In genomic region chr15:77083381-77084160, GRCh38 we compare ENCODE assay signal across 8 cellular contexts. TPM values are rescaled to one million over a fixed set of nuclear protein-coding genes. Genes with fewer than 3 reads are reported as not detected.
DNase-seq lines count a peak whose midpoint lies in the region; ATAC-seq and TF ChIP-seq lines count a peak whose summit lies in the region.

No MANE protein-coding gene starts in this region.

- intact Hi-C loops in prostate gland (cut with DNase I): no loop called here
- intact Hi-C loops in aorta (cut with DNase I): loop anchor here in 1 of 2 donors (10.0 kb wide), 1 partner anchor 61 kb away; no protein-coding TSS in a partner anchor

- CTCF ChIA-PET in AG04450 (lab: Charles Lee): interaction anchor here (2.1 kb wide), 1 partner anchor 459 kb away, joined by 6 read pairs; no protein-coding TSS in a partner anchor

- peak overlapping the region; percentile 59 for H3K9ac ChIP-seq in Karpas-422 (ENCODE audit: low read length)
- peak overlapping the region; percentile 35 for H3K9ac ChIP-seq in adipocyte (ENCODE audit: low read length)

- H3K9me3 ChIP-seq in AG04450 (ENCODE audit: control insufficient read depth, insufficient read depth, low read length): no peaks in the 10 kb centered on the region
- no peaks in the 10 kb centered on the region for H3K9me3 ChIP-seq in Karpas-422 (ENCODE audit: low read length)
- H3K9me3 ChIP-seq in adipocyte (ENCODE audit: control insufficient read depth, low read length): no peaks in the 10 kb centered on the region
- H3K9me3 ChIP-seq in right atrium auricular region: no peaks in the 10 kb centered on the region
- no peaks in the 10 kb centered on the region for H3K9me3 ChIP-seq in prostate gland
- no peaks in the 10 kb centered on the region for H3K9me3 ChIP-seq in aorta (ENCODE audit: control insufficient read depth, low read length)

- POLR2A ChIA-PET in AG04450 (lab: Yijun Ruan, JAX): no interaction called here

- H3K27ac ChIP-seq in AG04450 (ENCODE audit: low read depth, low read length): no peak overlapping the region
- peak overlapping the region; percentile 60 for H3K27ac ChIP-seq in Karpas-422 (ENCODE audit: low read length)
- H3K27ac ChIP-seq in right atrium auricular region: no peak overlapping the region
- H3K27ac ChIP-seq in prostate gland: no peak overlapping the region
- peak overlapping the region in 1 of 2 donors; percentile 4 for H3K27ac ChIP-seq in aorta (ENCODE audit: low read depth in 1 of 2, low read length in 2 of 2)

- no peaks in the 10 kb centered on the region for H4K20me1 ChIP-seq in Karpas-422 (ENCODE audit: insufficient read depth, low read depth, low read length)

- WGBS in prostate gland: 17% methylated on average over 21 of the region's 21 CpGs
- WGBS in aorta, 2 donors: 9 to 12% methylated on average over 21 of the region's 21 CpGs

- H2AFZ ChIP-seq in Karpas-422 (ENCODE audit: low read length): peak overlapping the region; percentile 70

- DNase-seq in AG04450 (ENCODE audit: low read depth, low spot score) (no peak), Karpas-422 (peak; percentile 98), SK-N-DZ (ENCODE audit: low spot score) (peak; percentile 91), adipocyte (ENCODE audit: low read depth) (no peak), right atrium auricular region (ENCODE audit: low spot score) (peak; percentile 81), prostate gland (ENCODE audit: low spot score) (peak; percentile 50), aorta (peak; percentile 91)

- H3K4me2 ChIP-seq in Karpas-422 (ENCODE audit: low read depth, low read length, poor library complexity, severe bottlenecking): peak overlapping the region; percentile 68

- no peaks in the 10 kb centered on the region for H3K36me3 ChIP-seq in Karpas-422 (ENCODE audit: insufficient read depth, low read length)
- no peaks in the 10 kb centered on the region for H3K36me3 ChIP-seq in adipocyte (ENCODE audit: control insufficient read depth, insufficient read depth, low read length, severe bottlenecking)
- H3K36me3 ChIP-seq in right atrium auricular region: no peaks in the 10 kb centered on the region
- no peaks in the 10 kb centered on the region for H3K36me3 ChIP-seq in prostate gland
- H3K36me3 ChIP-seq in aorta (ENCODE audit: control insufficient read depth in 1 of 2, insufficient read depth in 2 of 2, low read length in 1 of 2): no peaks in the 10 kb centered on the region

- ATAC-seq in GM19455 (IDR thresholded peaks at IDR 0.05; ENCODE audit: unreplicated experiment) (peak; percentile 88), aorta (ENCODE audit: low FRiP score) (peak; percentile 91)

- TF ChIP-seq CTCF in AG04450 (IDR thresholded peaks at IDR 0.05; ENCODE audit: low read depth, low read length): no peak
- no peak for TF ChIP-seq CTCF in right atrium auricular region (IDR thresholded peaks at IDR 0.05)
- no peak for TF ChIP-seq CTCF in prostate gland (IDR thresholded peaks at IDR 0.05)

- H3K79me2 ChIP-seq in Karpas-422 (ENCODE audit: low read length): no peaks in the 10 kb centered on the region

- H3K9me2 ChIP-seq in Karpas-422 (replicated peaks; ENCODE audit: insufficient read depth, low read length): no peaks in the 10 kb centered on the region

- H3K27me3 ChIP-seq in AG04450 (ENCODE audit: control insufficient read depth, insufficient read depth, low read length) (peaks cover 2% of the 10 kb centered on the region), Karpas-422 (ENCODE audit: low read length) (no peaks in the 10 kb centered on the region), adipocyte (replicated peaks; ENCODE audit: control insufficient read depth, insufficient read depth, low read length) (no peaks in the 10 kb centered on the region), right atrium auricular region (no peaks in the 10 kb centered on the region), prostate gland (replicated peaks; ENCODE audit: insufficient read depth) (no peaks in the 10 kb centered on the region), aorta (ENCODE audit: control insufficient read depth in 1 of 2, insufficient read depth in 2 of 2, low read length in 1 of 2) (no peaks in the 10 kb centered on the region)

- peaks cover 42% of the 10 kb centered on the region for H3K4me1 ChIP-seq in Karpas-422 (ENCODE audit: low read length)
- peaks cover 29% of the 10 kb centered on the region for H3K4me1 ChIP-seq in adipocyte (ENCODE audit: control insufficient read depth, insufficient read depth, low read length)
- peaks cover 0 to 6% of the 10 kb centered on the region in 2 donors for H3K4me1 ChIP-seq in right atrium auricular region
- no peaks in the 10 kb centered on the region for H3K4me1 ChIP-seq in prostate gland (replicated peaks)
- H3K4me1 ChIP-seq in aorta (ENCODE audit: control insufficient read depth in 1 of 2, insufficient read depth in 2 of 2, low read length in 2 of 2): no peaks in the 10 kb centered on the region

- H3K4me3 ChIP-seq in AG04450 (ENCODE audit: low read depth, low read length) (peak overlapping the region; percentile 25; the same call in 1 of the 2 replicates), Karpas-422 (ENCODE audit: low read length) (peak overlapping the region; percentile 57), adipocyte (ENCODE audit: low read length) (peak overlapping the region; percentile 60), right atrium auricular region (peak overlapping the region; percentile 4 to 33), prostate gland (peak overlapping the region in 1 of 2 donors; percentile 9), aorta (ENCODE audit: low read length in 2 of 2) (no peak overlapping the region)

- no peak for TF ChIP-seq POLR2A in prostate gland (IDR thresholded peaks at IDR 0.05)

RNA-seq across cellular contexts. Expression of gene TSPAN3, which starts 12.7 kb away (rescaled TPM):
- polyA plus RNA-seq in AG04450 (2011; rRNA removed) (359 and 410 TPM in 2 replicates), aorta (100 to 1,000 TPM; 107 to 123 TPM)
- 217 and 229 TPM in 2 replicates for polyA minus RNA-seq in AG04450 (2011; rRNA and poly(A)+ RNA removed)
- total RNA-seq in Karpas-422 (2014; rRNA removed; shearing (Covaris generic); ENCODE audit: low replicate concordance): 163 and 205 TPM in 2 replicates
- 484 and 540 TPM in 2 replicates for polyA plus RNA-seq in SK-N-DZ (2014; cell fraction: cytosol; rRNA removed)
- polyA plus RNA-seq in SK-N-DZ (2014; cell fraction: nucleus; rRNA removed): 162 and 186 TPM in 2 replicates
- total RNA-seq in right atrium auricular region (100 to 1,000 TPM; 191 to 361 TPM), prostate gland (100 to 1,000 TPM; 234 to 238 TPM), aorta (100 to 1,000 TPM; 106 to 121 TPM)

Comparison
In these comparisons a context has a peak if more than half of its experiments do, and no peak if none do; other contexts are left out.
1. DNase-seq: peak in Karpas-422 (single experiment), SK-N-DZ (single experiment), right atrium auricular region (single experiment), prostate gland (single experiment) and aorta (2 of 2); none in AG04450 (single experiment) and adipocyte (single experiment).
2. H3K4me3 ChIP-seq: peak in AG04450 (single experiment), Karpas-422 (single experiment), adipocyte (single experiment) and right atrium auricular region (2 of 2); none in aorta (0 of 2).